2 cellular contexts compared by ENCODE assay signal in the genomic region with DNA sequence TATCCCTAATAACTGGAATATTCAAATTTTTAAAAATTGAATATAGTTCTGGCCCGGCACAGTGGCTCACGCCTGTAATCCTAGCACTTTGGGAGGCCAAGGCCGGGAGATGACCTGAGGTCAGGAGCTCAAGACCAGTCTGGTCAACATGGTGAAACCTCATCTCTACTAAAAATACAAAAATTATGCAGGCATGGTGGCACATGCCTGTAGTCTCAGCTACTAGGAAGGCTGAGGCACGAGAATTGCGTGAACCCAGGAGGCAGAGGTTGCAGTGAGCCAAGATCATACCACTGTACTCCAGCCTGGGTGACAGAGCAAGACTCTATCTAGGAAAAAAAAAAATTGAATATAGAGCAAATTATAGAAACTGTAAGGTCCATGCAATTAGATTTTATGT. TPM values are rescaled to one million over a fixed set of nuclear protein-coding genes. Genes with fewer than 3 reads are reported as not detected.
"Had no signal": no experiment of that assay in that cellular context is flagged by ENCODE, and none has a peak within 500 bp of the region (broad histone marks: within the 10 kb centered on the region; RNA-seq: fewer than 3 reads in every experiment).

No MANE protein-coding gene starts in this region.

RNA-seq across cellular contexts. Expression of gene DAPP1, which starts 13.4 kb away (rescaled TPM):
- total RNA-seq: LHCN-M2, NCI-H460 had no signal
